Comparison of ENCODE assay signal across 8 cellular contexts in the genomic region with DNA sequence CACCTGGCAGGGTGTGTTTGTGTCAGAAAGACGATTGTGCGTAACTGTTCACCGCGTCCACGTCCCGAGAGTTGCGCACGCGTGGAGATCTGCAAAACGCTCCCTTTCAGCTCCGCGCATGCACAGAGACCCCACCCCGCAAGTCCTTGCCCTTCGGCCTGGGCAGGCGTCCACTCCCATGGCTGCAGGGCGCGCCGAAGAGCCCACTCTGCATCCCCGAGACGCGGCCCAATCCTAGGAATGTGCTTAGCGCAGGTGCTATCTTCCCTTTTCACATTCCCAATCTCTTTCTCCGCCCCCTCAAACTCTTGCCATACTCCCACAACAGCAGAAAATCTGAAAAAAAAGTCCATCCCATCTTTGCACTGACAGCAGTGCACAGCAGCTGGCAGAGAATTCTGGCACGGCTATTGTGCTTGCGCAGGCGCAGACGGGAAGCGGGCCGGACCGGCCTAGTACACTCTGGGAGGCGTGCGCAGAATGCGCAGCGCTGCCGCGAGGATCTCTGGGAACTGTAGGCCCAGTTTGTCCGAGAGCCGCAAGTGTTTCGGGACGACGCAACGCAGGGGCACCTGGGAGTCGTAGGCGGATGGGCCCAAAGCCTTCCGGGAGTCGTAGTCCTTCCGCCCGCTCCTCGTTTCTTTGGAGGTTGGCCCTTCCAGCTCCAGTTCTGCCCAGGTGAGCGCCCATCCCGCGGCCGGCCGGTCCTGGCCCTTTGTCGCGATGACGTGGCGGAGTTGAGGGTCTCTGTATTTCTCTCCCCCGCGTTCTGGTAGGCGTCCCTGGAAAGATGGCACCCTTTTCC. TPM values are rescaled to one million over a fixed set of nuclear protein-coding genes. Genes with fewer than 3 reads are reported as not detected.
DNase-seq lines count a peak whose midpoint lies in the region; ATAC-seq and TF ChIP-seq lines count a peak whose summit lies in the region.

No MANE protein-coding gene starts in this region.

- POLR2A ChIA-PET in AG04450 (lab: Yijun Ruan, JAX) = interaction anchor here (1.3 kb wide), 2 partner anchors 23 to 95 kb away, joined by 5 read pairs; a partner anchor contains a TSS

- H3K27me3 ChIP-seq in AG04450 (ENCODE audit: control insufficient read depth, insufficient read depth, low read length) = no peaks in the 10 kb centered on the region

- peaks cover 8% of the 10 kb centered on the region; the same call in 1 of the 2 replicates for H3K9me3 ChIP-seq in AG04450 (ENCODE audit: control insufficient read depth, insufficient read depth, low read length)

- CTCF ChIA-PET in AG04450 (lab: Charles Lee) = interaction anchor here (1.0 to 1.9 kb wide), 2 partner anchors 67 to 184 kb away, joined by 4 to 8 read pairs; no protein-coding TSS in a partner anchor

- TF ChIP-seq CTCF in AG04450 (IDR thresholded peaks at IDR 0.05; ENCODE audit: low read depth, low read length) = no peak

- DNase-seq in AG04450 (ENCODE audit: low read depth, low spot score) (peak; percentile 93), NCI-H446 treated with DMSO at 0.1 percent for 48 hours (lab: John Stamatoyannopoulos, UW) (peak; percentile 95), cerebellum (ENCODE audit: low spot score) (peak; percentile 98), islet precursor cell (peak; percentile 96)
- peak; percentile 92 for DNase-seq in activated CD4-positive, CD25-positive, alpha-beta regulatory T cell treated with anti-CD3 and anti-CD28 coated beads, Interleukin-2, amount 50 U/mL, for 72 hours
- DNase-seq in stimulated activated CD4-positive, alpha-beta T cell treated with anti-CD3 and anti-CD28 coated beads, Interleukin-12 subunit alpha, Interleukin-12 subunit beta, amount 100 ng/mL, for 4 hours = peak; percentile 95

- peak overlapping the region; percentile 21 for H3K27ac ChIP-seq in AG04450 (ENCODE audit: low read depth, low read length)

- ATAC-seq in GM19025 (IDR thresholded peaks at IDR 0.05; ENCODE audit: low read depth, unreplicated experiment) (peak; percentile 100), HG03280 (IDR thresholded peaks at IDR 0.05; ENCODE audit: unreplicated experiment) (peak; percentile 99)

- peak overlapping the region; percentile 83 for H3K4me3 ChIP-seq in AG04450 (ENCODE audit: low read depth, low read length)

RNA-seq across cellular contexts. Expression of a gene that starts 23.1 kb away (rescaled TPM):
- polyA plus RNA-seq in AG04450 (2011; rRNA removed) = 4.8 and 6.4 TPM in 2 replicates
- polyA minus RNA-seq in AG04450 (2011; rRNA and poly(A)+ RNA removed) = 10.3 and 14.0 TPM in 2 replicates
- 9.0 TPM for total RNA-seq in cerebellum

RNA-seq across cellular contexts. Expression of a gene that starts 36.0 kb away (rescaled TPM):
- polyA plus RNA-seq in AG04450 (2011; rRNA removed) = not detected in 2 replicates
- not detected in 2 replicates for polyA minus RNA-seq in AG04450 (2011; rRNA and poly(A)+ RNA removed)
- 0.27 TPM for total RNA-seq in cerebellum

RNA-seq across cellular contexts. Expression of a gene that starts 52.5 kb away (rescaled TPM):
- not detected in 2 replicates for polyA plus RNA-seq in AG04450 (2011; rRNA removed)
- not detected in 2 replicates for polyA minus RNA-seq in AG04450 (2011; rRNA and poly(A)+ RNA removed)
- 1.6 TPM for total RNA-seq in cerebellum

Comparison
In these comparisons a context has a peak if more than half of its experiments do, and no peak if none do; other contexts are left out.
1. Peak in every context shown above with its lines: DNase-seq, ATAC-seq, H3K4me3 ChIP-seq and H3K27ac ChIP-seq.